ENCODE assay signal across 22 cellular contexts in the genomic region with DNA sequence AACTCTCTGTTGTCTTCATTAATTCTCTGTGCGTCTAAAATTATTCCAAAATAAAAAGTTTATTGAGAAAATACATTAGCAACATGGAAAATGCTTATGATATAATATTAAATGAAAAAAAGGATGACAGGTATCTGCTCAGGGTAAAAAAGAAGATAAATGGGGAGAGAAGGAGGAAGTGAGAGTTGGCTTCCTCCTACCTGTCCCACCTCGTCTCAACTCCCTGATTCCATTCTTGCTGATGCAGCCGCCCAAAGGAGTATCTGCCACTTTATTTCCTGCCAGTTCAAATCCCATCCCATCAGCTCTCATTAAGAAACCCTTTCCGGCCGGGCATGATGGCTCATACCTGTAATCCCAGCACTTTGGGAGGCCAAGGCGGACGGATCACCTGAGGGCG.
A peak's percentile ranks its signal among the peaks of the same experiment; 100 is the strongest.
DNase-seq lines count a peak whose midpoint lies in the region; FAIRE-seq and TF ChIP-seq lines count a peak whose summit lies in the region.
"Had no signal": no experiment of that assay in that cellular context is flagged by ENCODE, and none has a peak within 500 bp of the region (broad histone marks: within the 10 kb centered on the region; RNA-seq: fewer than 3 reads in every experiment).

No MANE protein-coding gene starts in this region.

- H3K56ac ChIP-seq in H1 (replicated peaks; ENCODE audit: insufficient read length, low read depth, low read length), result no peak overlapping the region

- TF ChIP-seq POLR2A in H1 (IDR thresholded peaks at IDR 0.05; ENCODE audit: control extremely low read depth in 1 of 2, low read depth in 2 of 2, low read length in 2 of 2), result no peak

- H2BK5ac ChIP-seq in H1 (ENCODE audit: low read depth, low read length), result no peak overlapping the region

- no peaks in the 10 kb centered on the region for H3K79me1 ChIP-seq in H1 (ENCODE audit: low read depth, low read length)

- H3K36me3 ChIP-seq in BLaER1 (no peaks in the 10 kb centered on the region), HEK293 (ENCODE audit: control insufficient read depth in 2 of 2, insufficient read depth in 1 of 2, low read length in 2 of 2) (no peaks in the 10 kb centered on the region; a peak in 1 of 3 replicates), H1 (ENCODE audit: control insufficient read depth in 2 of 4, insufficient read depth in 4 of 4, low read length in 3 of 4) (no peaks in the 10 kb centered on the region)

- peak overlapping the region; percentile 69 for H3K4me2 ChIP-seq in BLaER1
- H3K4me2 ChIP-seq in H1 (ENCODE audit: insufficient read depth in 1 of 2, low read depth in 2 of 2, low read length in 2 of 2), result no peak overlapping the region

- no peak overlapping the region for H3K23ac ChIP-seq in H1 (ENCODE audit: insufficient read length)

- H4K8ac ChIP-seq in H1 (ENCODE audit: extremely low read depth, insufficient read depth, low read length), result peak overlapping the region; percentile 68; the same call in 1 of the 2 replicates

- no peak overlapping the region for H2BK12ac ChIP-seq in H1 (ENCODE audit: low read depth, low read length)

- H2AK5ac ChIP-seq in H1 (ENCODE audit: low read depth, low read length), result no peak overlapping the region

- no peak overlapping the region for H4K91ac ChIP-seq in H1 (replicated peaks; ENCODE audit: insufficient read length, low read length)

- no peak overlapping the region for H4K5ac ChIP-seq in H1 (ENCODE audit: insufficient read length, low read depth, low read length)

- H2BK15ac ChIP-seq in H1 (ENCODE audit: low read length), result no peak overlapping the region

- POLR2A ChIA-PET in HEK293 (lab: Yijun Ruan, JAX) (interaction anchor here (0.7 kb wide), 1 partner anchor 296 kb away, joined by 4 read pairs; a partner anchor contains a TSS), H1 (lab: Charles Lee; ENCODE audit: partially characterized antibody) (no interaction called here)

- DNase-seq in H1 (ENCODE audit: low read depth in 1 of 2, low spot score in 2 of 2) (no peak), islet precursor cell (peak; percentile 41), NCI-H524 treated with DMSO at 0.1 percent for 48 hours (lab: John Stamatoyannopoulos, UW) (no peak), SHP77 (lab: John Stamatoyannopoulos, UW) (no peak), medulla oblongata (ENCODE audit: extremely low spot score) (no peak)
- DNase-seq: 8988T; C1 segment of cervical spinal cord; CD4-positive, CD25-positive, alpha-beta regulatory T cell; CD8-positive, alpha-beta memory T cell; COR-L47; DMS 273 treated with DMSO at 0.1 percent for 48 hours; DMS53; DND-41; EL; HFFc6; IMR-90; KBM-7 had no signal

- TF ChIP-seq RAD21 in H1 (IDR thresholded peaks at IDR 0.05 in 1 of 2, conservative IDR thresholded peaks at IDR 0.05 in 1 of 2; ENCODE audit: low read depth in 2 of 2, low read length in 2 of 2), result no peak

- H3K14ac ChIP-seq in H1 (ENCODE audit: insufficient read length), result no peak overlapping the region

- no peak overlapping the region for H2BK120ac ChIP-seq in H1 (replicated peaks; ENCODE audit: low read depth, low read length)

- no peak for TF ChIP-seq CTCF in HEK293 (tag by site-specific recombination; IDR thresholded peaks at IDR 0.05)
- TF ChIP-seq CTCF in H1 (IDR thresholded peaks at IDR 0.05; ENCODE audit: control extremely low read depth in 1 of 3, insufficient read depth in 1 of 3, low read depth in 1 of 3, low read length in 3 of 3), result no peak

- no peak overlapping the region for H3K18ac ChIP-seq in H1 (ENCODE audit: extremely low read depth, low read length)

- H3K4ac ChIP-seq in H1 (replicated peaks; ENCODE audit: insufficient read length, low read depth, low read length), result no peak overlapping the region

- H3K27me3 ChIP-seq in BLaER1 (no peaks in the 10 kb centered on the region), H1 (replicated peaks in 1 of 4; ENCODE audit: control insufficient read depth in 3 of 4, extremely low read depth in 1 of 4, insufficient read depth in 3 of 4, low read length in 3 of 4) (no peaks in the 10 kb centered on the region)

- H4K20me1 ChIP-seq in BLaER1 (no peaks in the 10 kb centered on the region), H1 (replicated peaks in 1 of 2; ENCODE audit: control insufficient read depth in 1 of 2, insufficient read depth in 2 of 2, low read length in 2 of 2) (no peaks in the 10 kb centered on the region)

- H3K4me3 ChIP-seq in BLaER1 (no peak overlapping the region), HEK293 (ENCODE audit: low read depth, low read length) (no peak overlapping the region), H1 (ENCODE audit: extremely low read depth in 1 of 4, insufficient read depth in 2 of 4, low read depth in 3 of 4, low read length in 4 of 4) (no peak overlapping the region)
- H3K4me3 ChIP-seq: GM23248 had no signal

- H2BK20ac ChIP-seq in H1 (ENCODE audit: low read length), result no peak overlapping the region

- H3K23me2 ChIP-seq in H1 (ENCODE audit: low read depth, low read length), result no peaks in the 10 kb centered on the region

- H3K27ac ChIP-seq in BLaER1 (no peak overlapping the region), HEK293 (ENCODE audit: extremely low read depth, low read depth, low read length) (no peak overlapping the region), H1 (ENCODE audit: low read depth, low read length) (no peak overlapping the region)
- H3K27ac ChIP-seq: GM23248 had no signal

- FAIRE-seq in H1 (lab: Jason Lieb, UNC), result no peak
- FAIRE-seq: H54, HTR-8/SVneo had no signal

- WGBS in H1 (ENCODE audit: extremely low coverage in 1 of 2, insufficient coverage in 1 of 2, insufficient read length in 1 of 2, insufficient replicate concordance in 2 of 2, low coverage in 1 of 2, low lambda C conversion rate in 2 of 2, missing lambda C conversion rate in 1 of 2), 2 experiments, result 93% methylated on average over 8 of the region's 8 CpGs; no CpG with 5 or more reads in 1 of the 2 experiments

- CTCF ChIA-PET in HEK293 (lab: Yijun Ruan, JAX), result interaction anchor here (0.9 to 1.2 kb wide), 3 partner anchors 9 to 80 kb away, joined by 3 to 4 read pairs (median 3); no protein-coding TSS in a partner anchor
- CTCF ChIA-PET in H1 (lab: Charles Lee; ENCODE audit: partially characterized antibody), result interaction anchor here (1.2 to 1.9 kb wide), 3 partner anchors 9 to 81 kb away, joined by 4 to 13 read pairs (median 5); no protein-coding TSS in a partner anchor

- H3K9me3 ChIP-seq in BLaER1, result peaks cover 7% of the 10 kb centered on the region
- no peaks in the 10 kb centered on the region for H3K9me3 ChIP-seq in HEK293 (ENCODE audit: control insufficient read depth, insufficient read depth, low read depth, low read length)
- H3K9me3 ChIP-seq in H1 (ENCODE audit: insufficient read depth in 2 of 2, low read depth in 1 of 2, low read length in 1 of 2), result peaks cover 5 to 10% of the 10 kb centered on the region in 2 experiments; a peak in 2 of 4 replicates

- H3K9ac ChIP-seq in BLaER1 (no peak overlapping the region), H1 (replicated peaks in 1 of 4; ENCODE audit: extremely low read depth in 1 of 4, low read depth in 3 of 4, low read length in 3 of 4) (no peak overlapping the region)
- H3K9ac ChIP-seq: GM23248 had no signal

- H3K79me2 ChIP-seq in H1 (ENCODE audit: control insufficient read depth in 1 of 2, insufficient read depth in 2 of 2, low read length in 2 of 2), result no peaks in the 10 kb centered on the region

- H3K4me1 ChIP-seq in BLaER1, result peaks cover 36% of the 10 kb centered on the region
- H3K4me1 ChIP-seq in HEK293 (ENCODE audit: control insufficient read depth, insufficient read depth, low read length), result no peaks in the 10 kb centered on the region
- no peaks in the 10 kb centered on the region for H3K4me1 ChIP-seq in H1 (replicated peaks in 1 of 4; ENCODE audit: control insufficient read depth in 3 of 4, insufficient read depth in 4 of 4, low read length in 3 of 4)

- no peak overlapping the region for H2AFZ ChIP-seq in H1 (ENCODE audit: low read length)
- H2AFZ ChIP-seq: GM23248 had no signal

- no peak for TF ChIP-seq EP300 in H1 (IDR thresholded peaks at IDR 0.05; ENCODE audit: borderline replicate concordance in 1 of 2, low read depth in 2 of 2, low read length in 2 of 2)

TF ChIP-seq in HEK293, 187 proteins besides CTCF, POLR2A, EP300 and RAD21:
- TF ChIP-seq ZFHX2 (tag by site-specific recombination; conservative IDR thresholded peaks at IDR 0.05) (no peak), MZF1 (tag by site-specific recombination; IDR thresholded peaks at IDR 0.05; ENCODE audit: borderline replicate concordance) (no peak), SALL2 (tag by site-specific recombination; IDR thresholded peaks at IDR 0.05; ENCODE audit: borderline replicate concordance) (0 out of 2 replicates have a peak, but pooled peaks have one; percentile 20), HOXC10 (CRISPR knock-in tag; IDR thresholded peaks at IDR 0.05) (no peak)

TF ChIP-seq in H1, 55 proteins besides CTCF, POLR2A, EP300 and RAD21 (continues in another document):
- TF ChIP-seq RNF2 (IDR thresholded peaks at IDR 0.05; ENCODE audit: borderline replicate concordance, low read depth, low read length, missing control alignments, poor library complexity, severe bottlenecking) (no peak), RFX5 (IDR thresholded peaks at IDR 0.05; ENCODE audit: borderline replicate concordance, low read depth, low read length) (no peak), BRCA1 (IDR thresholded peaks at IDR 0.05; ENCODE audit: low read depth, low read length) (no peak), CREB1 (IDR thresholded peaks at IDR 0.05) (no peak), EZH2 (IDR thresholded peaks at IDR 0.05; ENCODE audit: low read depth, low read length, severe bottlenecking) (no peak), JUND (IDR thresholded peaks at IDR 0.05; ENCODE audit: low read length) (no peak), JUN (IDR thresholded peaks at IDR 0.05; ENCODE audit: low read depth, low read length) (no peak)
- TF ChIP-seq, protein P1, sequence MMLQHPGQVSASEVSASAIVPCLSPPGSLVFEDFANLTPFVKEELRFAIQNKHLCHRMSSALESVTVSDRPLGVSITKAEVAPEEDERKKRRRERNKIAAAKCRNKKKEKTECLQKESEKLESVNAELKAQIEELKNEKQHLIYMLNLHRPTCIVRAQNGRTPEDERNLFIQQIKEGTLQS (IDR thresholded peaks at IDR 0.05; ENCODE audit: insufficient read depth, low read depth, low read length), result no peak
